ENCODE assay signal across 1 cellular context in the genomic region with DNA sequence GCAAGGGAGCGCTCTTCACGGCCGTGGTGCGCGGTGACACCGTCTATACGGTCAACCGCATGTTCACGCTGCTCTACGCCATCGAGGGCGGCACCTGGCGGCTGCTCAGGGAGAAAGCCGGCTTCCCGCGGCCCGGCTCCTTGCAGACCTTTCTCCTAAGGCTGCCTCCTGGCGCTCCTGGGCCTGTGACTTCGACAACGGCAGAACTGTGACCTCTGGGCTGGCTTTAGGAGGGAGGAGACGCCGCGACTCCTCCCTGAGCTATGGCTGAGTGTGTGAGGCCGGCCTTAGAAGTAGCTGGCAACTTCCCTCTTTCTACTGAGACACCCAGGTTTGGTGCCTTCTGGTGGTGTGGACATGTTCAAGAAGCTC.
TF ChIP-seq lines count a peak whose summit lies in the region.

No MANE protein-coding gene starts in this region.

TF ChIP-seq in A549, 52 proteins besides CTCF, POLR2A, EP300 and RAD21 (continued from another document):
- TF ChIP-seq, protein P1, sequence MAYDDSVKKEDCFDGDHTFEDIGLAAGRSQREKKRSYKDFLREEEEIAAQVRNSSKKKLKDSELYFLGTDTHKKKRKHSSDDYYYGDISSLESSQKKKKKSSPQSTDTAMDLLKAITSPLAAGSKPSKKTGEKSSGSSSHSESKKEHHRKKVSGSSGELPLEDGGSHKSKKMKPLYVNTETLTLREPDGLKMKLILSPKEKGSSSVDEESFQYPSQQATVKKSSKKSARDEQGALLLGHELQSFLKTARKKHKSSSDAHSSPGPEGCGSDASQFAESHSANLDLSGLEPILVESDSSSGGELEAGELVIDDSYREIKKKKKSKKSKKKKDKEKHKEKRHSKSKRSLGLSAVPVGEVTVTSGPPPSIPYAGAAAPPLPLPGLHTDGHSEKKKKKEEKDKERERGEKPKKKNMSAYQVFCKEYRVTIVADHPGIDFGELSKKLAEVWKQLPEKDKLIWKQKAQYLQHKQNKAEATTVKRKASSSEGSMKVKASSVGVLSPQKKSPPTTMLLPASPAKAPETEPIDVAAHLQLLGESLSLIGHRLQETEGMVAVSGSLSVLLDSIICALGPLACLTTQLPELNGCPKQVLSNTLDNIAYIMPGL (CRISPR knock-in tag; IDR thresholded peaks at IDR 0.05; ENCODE audit: borderline replicate concordance) = 0 out of 2 replicates have a peak, but pooled peaks have one; percentile 31
- TF ChIP-seq HOXA7 (CRISPR knock-in tag; IDR thresholded peaks at IDR 0.05) = no peak
- TF ChIP-seq, protein P2, sequence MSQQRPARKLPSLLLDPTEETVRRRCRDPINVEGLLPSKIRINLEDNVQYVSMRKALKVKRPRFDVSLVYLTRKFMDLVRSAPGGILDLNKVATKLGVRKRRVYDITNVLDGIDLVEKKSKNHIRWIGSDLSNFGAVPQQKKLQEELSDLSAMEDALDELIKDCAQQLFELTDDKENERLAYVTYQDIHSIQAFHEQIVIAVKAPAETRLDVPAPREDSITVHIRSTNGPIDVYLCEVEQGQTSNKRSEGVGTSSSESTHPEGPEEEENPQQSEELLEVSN (IDR thresholded peaks at IDR 0.05; ENCODE audit: borderline replicate concordance, low read depth) = peak; percentile 93
